In genomic region chrX:46770006-46770816, GRCh38 we compare ENCODE assay signal across 12 cellular contexts. TPM values are rescaled to one million over a fixed set of nuclear protein-coding genes. Genes with fewer than 3 reads are reported as not detected.
DNase-seq lines count a peak whose midpoint lies in the region; ATAC-seq, FAIRE-seq and TF ChIP-seq lines count a peak whose summit lies in the region.
"Had no signal": no experiment of that assay in that cellular context is flagged by ENCODE, and none has a peak within 500 bp of the region (broad histone marks: within the 10 kb centered on the region; RNA-seq: fewer than 3 reads in every experiment).

No MANE protein-coding gene starts in this region.

- TF ChIP-seq CTCF in A549 (IDR thresholded peaks at IDR 0.05) = no peak
- no peak for TF ChIP-seq CTCF in adrenal gland (IDR thresholded peaks at IDR 0.05)
- no peak for TF ChIP-seq CTCF in fibroblast of the aortic adventitia (IDR thresholded peaks at IDR 0.05; ENCODE audit: insufficient read depth, low read length)

- H3K9me3 ChIP-seq in A549 (no peaks in the 10 kb centered on the region), adrenal gland (replicated peaks in 1 of 3) (no peaks in the 10 kb centered on the region)

- CTCF ChIA-PET in A549 (lab: Yijun Ruan, JAX) = interaction anchor here (0.6 to 4.5 kb wide), 6 partner anchors 10 to 26 kb away, joined by 3 to 29 read pairs (median 13); partner anchors contain the start of gene SLC9A7

- intact Hi-C loops in adrenal gland (cut with DNase I) = no loop called here

- no peak for TF ChIP-seq EP300 in A549 (IDR thresholded peaks at IDR 0.05)

- ATAC-seq in A549 (peak; percentile 43 to 77; a peak in 4 of 6 replicates), HG02798 (IDR thresholded peaks at IDR 0.05; ENCODE audit: poor library complexity, unreplicated experiment) (no peak)
- ATAC-seq: activated naive CD4-positive, alpha-beta T cell treated with anti-CD3 and anti-CD28 coated beads, Interleukin-2, amount 50 U/mL, for 72 hours; esophagus mucosa had no signal

- H3K4me2 ChIP-seq in A549 = peak overlapping the region; percentile 71

- peak overlapping the region; percentile 64 to 84 for H3K27ac ChIP-seq in A549
- H3K27ac ChIP-seq in adrenal gland = peak overlapping the region in 3 of 5 donors; percentile 23 to 66 (median 64)

- no peaks in the 10 kb centered on the region for H3K36me3 ChIP-seq in adrenal gland (replicated peaks in 1 of 2)

- no peak overlapping the region for H3K4me3 ChIP-seq in A549
- H3K4me3 ChIP-seq in adrenal gland = no peak overlapping the region
- no peak overlapping the region for H3K4me3 ChIP-seq in fibroblast of the aortic adventitia (ENCODE audit: low read depth, low read length)

- peaks cover 31% of the 10 kb centered on the region for H3K4me1 ChIP-seq in A549
- peaks cover 0 to 5% of the 10 kb centered on the region in 2 donors for H3K4me1 ChIP-seq in adrenal gland (replicated peaks in 1 of 2)

- TF ChIP-seq POLR2A in A549 (IDR thresholded peaks at IDR 0.05; ENCODE audit: low read length) = no peak
- no peak for TF ChIP-seq POLR2A in adrenal gland (IDR thresholded peaks at IDR 0.05)

- WGBS in A549 (ENCODE audit: missing lambda C conversion rate) = 10% methylated on average over 4 of the region's 4 CpGs
- WGBS in adrenal gland, 4 donors = 21 to 40% (median 26%) methylated on average over 4 of the region's 4 CpGs; no CpG with 5 or more reads in 1 of the 4 donors

- POLR2A ChIA-PET in A549 (lab: Yijun Ruan, JAX) = interaction anchor here (0.8 to 3.1 kb wide), 3 partner anchors 11 to 67 kb away, joined by 3 to 28 read pairs (median 3); partner anchors contain the start of genes RP2 and SLC9A7

- no peak for TF ChIP-seq RAD21 in A549 (conservative IDR thresholded peaks at IDR 0.05 in 1 of 2, IDR thresholded peaks at IDR 0.05 in 1 of 2)

- DNase-seq in A549 (ENCODE audit: low read depth in 1 of 2, low spot score in 1 of 2) = no peak
- DNase-seq in HS-27A (ENCODE audit: low read depth) = peak; percentile 38
- peak in 3 of 7 donors; percentile 22 to 32 (median 24) for DNase-seq in adrenal gland
- peak; percentile 61 for DNase-seq in fibroblast of the aortic adventitia (ENCODE audit: low read depth)
- no peak for DNase-seq in DMS153 (lab: John Stamatoyannopoulos, UW)
- DNase-seq in NCI-H748 (lab: John Stamatoyannopoulos, UW; ENCODE audit: unreplicated experiment) = no peak
- no peak for DNase-seq in NCI-H2196 treated with DMSO at 0.1 percent for 48 hours (lab: John Stamatoyannopoulos, UW; ENCODE audit: unreplicated experiment)
- DNase-seq: NCI-H1048, small intestine had no signal

- FAIRE-seq in A549 (lab: Jason Lieb, UNC) = peak; percentile 28

- H3K27me3 ChIP-seq in adrenal gland = no peaks in the 10 kb centered on the region

TF ChIP-seq in A549, 52 proteins besides CTCF, POLR2A, EP300 and RAD21:
- TF ChIP-seq HOXA7 (CRISPR knock-in tag; IDR thresholded peaks at IDR 0.05) (no peak), ZNF302 (CRISPR knock-in tag; IDR thresholded peaks at IDR 0.05) (no peak), KDM1A (IDR thresholded peaks at IDR 0.05; ENCODE audit: low read depth) (no peak), ESRRA (IDR thresholded peaks at IDR 0.05; ENCODE audit: borderline replicate concordance, low read length) (no peak), CBX2 (IDR thresholded peaks at IDR 0.05; ENCODE audit: borderline replicate concordance, low read depth) (no peak), CHD2 (IDR thresholded peaks at IDR 0.05; ENCODE audit: low read length, partially characterized antibody) (no peak), CEBPB (IDR thresholded peaks at IDR 0.05) (no peak), NPAS2 (CRISPR knock-in tag; IDR thresholded peaks at IDR 0.05; ENCODE audit: borderline replicate concordance) (no peak), USF2 (IDR thresholded peaks at IDR 0.05) (no peak), TP53 (CRISPR knock-in tag; IDR thresholded peaks at IDR 0.05) (no peak), ELK1 (IDR thresholded peaks at IDR 0.05; ENCODE audit: low read depth, low read length) (no peak), ZFP36 (IDR thresholded peaks at IDR 0.05; ENCODE audit: borderline replicate concordance, partially characterized antibody) (no peak), JUN (IDR thresholded peaks at IDR 0.05) (no peak), NFE2L2 (conservative IDR thresholded peaks at IDR 0.05; ENCODE audit: low read length) (no peak), NR3C1 (IDR thresholded peaks at IDR 0.05) (no peak)
- TF ChIP-seq, protein P1, sequence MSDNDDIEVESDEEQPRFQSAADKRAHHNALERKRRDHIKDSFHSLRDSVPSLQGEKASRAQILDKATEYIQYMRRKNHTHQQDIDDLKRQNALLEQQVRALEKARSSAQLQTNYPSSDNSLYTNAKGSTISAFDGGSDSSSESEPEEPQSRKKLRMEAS (IDR thresholded peaks at IDR 0.05) = no peak
- TF ChIP-seq, protein P2, sequence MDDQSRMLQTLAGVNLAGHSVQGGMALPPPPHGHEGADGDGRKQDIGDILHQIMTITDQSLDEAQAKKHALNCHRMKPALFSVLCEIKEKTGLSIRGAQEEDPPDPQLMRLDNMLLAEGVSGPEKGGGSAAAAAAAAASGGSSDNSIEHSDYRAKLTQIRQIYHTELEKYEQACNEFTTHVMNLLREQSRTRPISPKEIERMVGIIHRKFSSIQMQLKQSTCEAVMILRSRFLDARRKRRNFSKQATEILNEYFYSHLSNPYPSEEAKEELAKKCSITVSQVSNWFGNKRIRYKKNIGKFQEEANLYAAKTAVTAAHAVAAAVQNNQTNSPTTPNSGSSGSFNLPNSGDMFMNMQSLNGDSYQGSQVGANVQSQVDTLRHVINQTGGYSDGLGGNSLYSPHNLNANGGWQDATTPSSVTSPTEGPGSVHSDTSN (IDR thresholded peaks at IDR 0.05) = no peak
- TF ChIP-seq, protein P3, sequence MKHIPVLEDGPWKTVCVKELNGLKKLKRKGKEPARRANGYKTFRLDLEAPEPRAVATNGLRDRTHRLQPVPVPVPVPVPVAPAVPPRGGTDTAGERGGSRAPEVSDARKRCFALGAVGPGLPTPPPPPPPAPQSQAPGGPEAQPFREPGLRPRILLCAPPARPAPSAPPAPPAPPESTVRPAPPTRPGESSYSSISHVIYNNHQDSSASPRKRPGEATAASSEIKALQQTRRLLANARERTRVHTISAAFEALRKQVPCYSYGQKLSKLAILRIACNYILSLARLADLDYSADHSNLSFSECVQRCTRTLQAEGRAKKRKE (CRISPR knock-in tag; IDR thresholded peaks at IDR 0.05; ENCODE audit: low read depth) = no peak
- TF ChIP-seq, protein P4, sequence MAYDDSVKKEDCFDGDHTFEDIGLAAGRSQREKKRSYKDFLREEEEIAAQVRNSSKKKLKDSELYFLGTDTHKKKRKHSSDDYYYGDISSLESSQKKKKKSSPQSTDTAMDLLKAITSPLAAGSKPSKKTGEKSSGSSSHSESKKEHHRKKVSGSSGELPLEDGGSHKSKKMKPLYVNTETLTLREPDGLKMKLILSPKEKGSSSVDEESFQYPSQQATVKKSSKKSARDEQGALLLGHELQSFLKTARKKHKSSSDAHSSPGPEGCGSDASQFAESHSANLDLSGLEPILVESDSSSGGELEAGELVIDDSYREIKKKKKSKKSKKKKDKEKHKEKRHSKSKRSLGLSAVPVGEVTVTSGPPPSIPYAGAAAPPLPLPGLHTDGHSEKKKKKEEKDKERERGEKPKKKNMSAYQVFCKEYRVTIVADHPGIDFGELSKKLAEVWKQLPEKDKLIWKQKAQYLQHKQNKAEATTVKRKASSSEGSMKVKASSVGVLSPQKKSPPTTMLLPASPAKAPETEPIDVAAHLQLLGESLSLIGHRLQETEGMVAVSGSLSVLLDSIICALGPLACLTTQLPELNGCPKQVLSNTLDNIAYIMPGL (CRISPR knock-in tag; IDR thresholded peaks at IDR 0.05; ENCODE audit: borderline replicate concordance) = no peak

RNA-seq across cellular contexts. Expression of gene SLC9A7, which starts 11.3 kb away (rescaled TPM):
- polyA plus RNA-seq in A549 (2011; rRNA removed) (21.1 and 22.3 TPM in 2 replicates), A549 (2017; fragmentation: RNase III; extraction: RNeasy Plus Mini Kit Qiagen cat#74134 plus additional on column Dnase treatment) (9.8 to 11.4 TPM (median 11.2 TPM) in 3 replicates), adrenal gland (1 to 10 TPM; 2.3 to 5.7 (median 3.9) TPM)
- 8.7 and 9.3 TPM in 2 replicates for polyA plus RNA-seq in A549 (2012; cell fraction: cytosol; rRNA removed)
- 10.7 and 11.1 TPM in 2 replicates for polyA plus RNA-seq in A549 (2012; cell fraction: nucleus; rRNA removed)
- polyA minus RNA-seq in A549 (2011; rRNA and poly(A)+ RNA removed) = 54.4 and 77.5 TPM in 2 replicates
- total RNA-seq in adrenal gland (10 to 100 TPM; 11.2 to 22.8 (median 12.9) TPM), fibroblast of the aortic adventitia (ENCODE audit: low replicate concordance) (8.0 and 63.2 TPM in 2 replicates)

Comparison
In these comparisons a context has a peak if more than half of its experiments do, and no peak if none do; other contexts are left out.
1. DNase-seq: peak in HS-27A (single experiment) and fibroblast of the aortic adventitia (single experiment); none in A549 (0 of 2), DMS153 (single experiment), NCI-H748 (single experiment) and NCI-H2196 treated with DMSO at 0.1 percent for 48 hours (single experiment).